Comparison of ENCODE assay signal across 1 cellular context in genomic region chr22:27872488-27872887, GRCh38.
TF ChIP-seq lines count a peak whose summit lies in the region.

No MANE protein-coding gene starts in this region.

TF ChIP-seq in IMR-90, 13 proteins besides CTCF, POLR2A, EP300 and RAD21 (continued from another document):
- no peak for TF ChIP-seq ELK1 (IDR thresholded peaks at IDR 0.05; ENCODE audit: borderline replicate concordance, low read depth, low read length)
- no peak for TF ChIP-seq SMC3 (IDR thresholded peaks at IDR 0.05; ENCODE audit: low read depth, low read length)
- TF ChIP-seq USF2 (IDR thresholded peaks at IDR 0.05; ENCODE audit: low read depth, low read length): no peak
